8 cellular contexts compared by ENCODE assay signal in genomic region chr9:34493972-34494535, GRCh38. TPM values are rescaled to one million over a fixed set of nuclear protein-coding genes. Genes with fewer than 3 reads are reported as not detected.
DNase-seq lines count a peak whose midpoint lies in the region; ATAC-seq and TF ChIP-seq lines count a peak whose summit lies in the region.

No MANE protein-coding gene starts in this region.

- WGBS in mesendoderm (ENCODE audit: extremely low coverage, insufficient coverage, low lambda C conversion rate), result no CpG with 5 or more reads among the region's 8 CpGs

- no peak overlapping the region for H2BK120ac ChIP-seq in mesendoderm (ENCODE audit: low read depth, low read length)

- no peak overlapping the region for H3K27ac ChIP-seq in DND-41 (ENCODE audit: low read length)
- no peak overlapping the region for H3K27ac ChIP-seq in brain microvascular endothelial cell
- H3K27ac ChIP-seq in mesendoderm (ENCODE audit: low read depth, low read length), result no peak overlapping the region

- H3K79me2 ChIP-seq in DND-41 (ENCODE audit: insufficient read depth, low read length) (no peaks in the 10 kb centered on the region), mesendoderm (ENCODE audit: control insufficient read depth, insufficient read depth, low read length) (no peaks in the 10 kb centered on the region)

- no peak overlapping the region for H4K5ac ChIP-seq in mesendoderm (ENCODE audit: low read length)

- H3K4me2 ChIP-seq in DND-41 (ENCODE audit: insufficient read depth, low read length) (no peak overlapping the region), mesendoderm (ENCODE audit: low read length) (no peak overlapping the region)

- H3K9ac ChIP-seq in DND-41 (ENCODE audit: low read depth, low read length) (no peak overlapping the region), mesendoderm (ENCODE audit: low read length) (no peak overlapping the region)

- H4K8ac ChIP-seq in mesendoderm (ENCODE audit: low read depth, low read length), result no peak overlapping the region

- no peak overlapping the region for H3K18ac ChIP-seq in mesendoderm (ENCODE audit: low read length)

- no peaks in the 10 kb centered on the region for H3K79me1 ChIP-seq in mesendoderm (ENCODE audit: low read length)

- peak; percentile 59 for DNase-seq in DND-41
- peak; percentile 55 for DNase-seq in MV-4-11 (lab: John Stamatoyannopoulos, UW)
- DNase-seq in brain microvascular endothelial cell, result peak; percentile 22
- DNase-seq in mesendoderm, result peak; percentile 72
- no peak for DNase-seq in midbrain (lab: John Stamatoyannopoulos, UW)
- no peak for DNase-seq in NCI-H1436 treated with DMSO at 0.1 percent for 48 hours (lab: John Stamatoyannopoulos, UW)

- H3K4me1 ChIP-seq in DND-41 (ENCODE audit: insufficient read depth, low read length) (no peaks in the 10 kb centered on the region), mesendoderm (ENCODE audit: control insufficient read depth, low read depth, low read length) (no peaks in the 10 kb centered on the region)

- in situ Hi-C loops in brain microvascular endothelial cell (cut with HindIII; ENCODE audit: low pct_ligation_motif_present, low sequenced_read_pairs), result no loop called here

- H3K23ac ChIP-seq in mesendoderm (ENCODE audit: low read length), result no peak overlapping the region

- H2BK5ac ChIP-seq in mesendoderm (ENCODE audit: low read length), result no peak overlapping the region

- no peak for TF ChIP-seq CTCF in DND-41 (IDR thresholded peaks at IDR 0.05; ENCODE audit: borderline replicate concordance, extremely low read depth, low read length, poor library complexity, severe bottlenecking)
- no peak for TF ChIP-seq CTCF in brain microvascular endothelial cell (IDR thresholded peaks at IDR 0.05; ENCODE audit: low read depth, low read length, missing control alignments)

- H3K4me3 ChIP-seq in DND-41 (ENCODE audit: low read depth in 1 of 2, low read length in 2 of 2) (no peak overlapping the region), brain microvascular endothelial cell (ENCODE audit: low read depth, low read length) (no peak overlapping the region), mesendoderm (ENCODE audit: low read length) (no peak overlapping the region)

- H3K27me3 ChIP-seq in DND-41 (ENCODE audit: insufficient read depth, low read length, poor library complexity) (no peaks in the 10 kb centered on the region), brain microvascular endothelial cell (replicated peaks) (no peaks in the 10 kb centered on the region), mesendoderm (ENCODE audit: insufficient read depth, low read length, poor library complexity) (no peaks in the 10 kb centered on the region)

- H3K4ac ChIP-seq in mesendoderm (ENCODE audit: low read depth, low read length), result no peak overlapping the region

- H3K36me3 ChIP-seq in DND-41 (ENCODE audit: insufficient read depth, low read length), result no peaks in the 10 kb centered on the region
- H3K36me3 ChIP-seq in brain microvascular endothelial cell (replicated peaks), result no peaks in the 10 kb centered on the region
- H3K36me3 ChIP-seq in mesendoderm (ENCODE audit: control insufficient read depth, insufficient read depth, low read length), result no peaks in the 10 kb centered on the region

- H4K20me1 ChIP-seq in DND-41 (ENCODE audit: insufficient read depth, low read length), result no peaks in the 10 kb centered on the region

- no peak overlapping the region for H2AFZ ChIP-seq in DND-41 (ENCODE audit: low read depth, low read length)

- peak; percentile 79 for ATAC-seq in DND-41 (ENCODE audit: insufficient read depth, low read depth)
- no peak for ATAC-seq in GM18519 (IDR thresholded peaks at IDR 0.05; ENCODE audit: low FRiP score, unreplicated experiment)
- ATAC-seq in GM21717 (IDR thresholded peaks at IDR 0.05; ENCODE audit: unreplicated experiment), result no peak

- no peak overlapping the region for H2BK15ac ChIP-seq in mesendoderm (replicated peaks; ENCODE audit: low read depth)

- no peaks in the 10 kb centered on the region for H3K9me3 ChIP-seq in DND-41 (ENCODE audit: insufficient read depth, low read length, severe bottlenecking)

- H2AK5ac ChIP-seq in mesendoderm (ENCODE audit: low read length), result no peak overlapping the region

- H3K56ac ChIP-seq in mesendoderm (ENCODE audit: low read length), result no peak overlapping the region

RNA-seq across cellular contexts. Expression of gene ENHO, which starts 28.7 kb away (rescaled TPM):
- polyA plus RNA-seq in mesendoderm (2013, experiment 1 of 2), result 7.3 TPM
- 7.1 TPM for polyA plus RNA-seq in mesendoderm (2013, experiment 2 of 2)

RNA-seq across cellular contexts. Expression of gene DNAI1, which starts 35.4 kb away (rescaled TPM):
- polyA plus RNA-seq in mesendoderm (2013, experiment 1 of 2), result 0.07 TPM
- 0.08 TPM for polyA plus RNA-seq in mesendoderm (2013, experiment 2 of 2)

RNA-seq across cellular contexts. Expression of gene FAM219A, which starts 35.7 kb away (rescaled TPM):
- polyA plus RNA-seq in mesendoderm (2013, experiment 1 of 2), result 7.3 TPM
- polyA plus RNA-seq in mesendoderm (2013, experiment 2 of 2), result 7.0 TPM

Comparison
In these comparisons a context has a peak if more than half of its experiments do, and no peak if none do; other contexts are left out.
1. DNase-seq: peak in DND-41 (single experiment), MV-4-11 (single experiment), brain microvascular endothelial cell (single experiment) and mesendoderm (single experiment); none in midbrain (single experiment) and NCI-H1436 treated with DMSO at 0.1 percent for 48 hours (single experiment).